Comparison of ENCODE assay signal across 8 cellular contexts in the genomic region with DNA sequence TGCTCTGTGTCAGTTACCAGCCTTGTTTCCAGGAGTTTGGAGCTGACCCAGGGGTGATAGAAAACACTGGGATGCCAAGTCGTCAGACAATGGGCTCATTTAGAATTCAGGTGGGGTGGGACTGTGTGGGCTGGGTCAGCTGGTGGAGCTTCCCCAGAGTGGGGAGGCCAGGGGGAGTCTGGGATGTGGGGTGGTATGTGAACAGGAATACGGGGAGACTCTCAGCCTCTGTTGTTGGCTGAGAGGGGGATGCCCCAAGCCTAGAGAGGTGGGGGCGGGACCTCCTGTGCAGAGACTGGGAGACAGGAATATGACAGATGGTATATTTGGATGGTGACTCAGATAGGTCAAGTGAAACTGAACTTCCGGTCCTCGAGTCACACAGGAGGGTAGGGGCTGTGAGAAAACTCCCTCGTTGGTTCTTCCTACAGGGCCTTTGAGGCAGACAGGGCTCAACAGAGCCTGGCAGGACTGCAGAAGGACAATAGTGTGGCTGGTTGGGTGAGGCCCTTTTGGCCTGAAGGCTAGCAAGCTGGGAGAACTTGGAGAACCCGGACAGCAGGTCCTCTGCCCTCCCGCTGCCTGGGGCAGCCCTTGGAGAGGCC. TPM values are rescaled to one million over a fixed set of nuclear protein-coding genes. Genes with fewer than 3 reads are reported as not detected.
A peak's percentile ranks its signal among the peaks of the same experiment; 100 is the strongest.
DNase-seq lines count a peak whose midpoint lies in the region; ATAC-seq, FAIRE-seq and TF ChIP-seq lines count a peak whose summit lies in the region.

No MANE protein-coding gene starts in this region.

- peak in 1 of 2 experiments; percentile 48; a peak in 2 of 4 replicates for TF ChIP-seq EP300 in HepG2 (IDR thresholded peaks at IDR 0.05; ENCODE audit: low read depth in 2 of 2, low read length in 2 of 2)
- 0 out of 2 replicates have a peak, but pooled peaks have one; percentile 30 for TF ChIP-seq EP300 in HepG2 (CRISPR knock-in tag; IDR thresholded peaks at IDR 0.05; ENCODE audit: borderline replicate concordance)

- ATAC-seq in GM19452 (IDR thresholded peaks at IDR 0.05; ENCODE audit: unreplicated experiment) (peak; percentile 52), HG03439 (IDR thresholded peaks at IDR 0.05; ENCODE audit: unreplicated experiment) (peak; percentile 46), HepG2 (peak; percentile 89)

- peaks cover 18% of the 10 kb centered on the region for H3K4me1 ChIP-seq in HepG2 (ENCODE audit: insufficient read depth, low read length)

- H4K20me1 ChIP-seq in HepG2 (ENCODE audit: insufficient read depth, low read length) = no peaks in the 10 kb centered on the region

- peak; percentile 57 for DNase-seq in Caki2 (ENCODE audit: low read depth)
- peak; percentile 63 for DNase-seq in activated T-cell treated with anti-CD3 and anti-CD28 coated beads for 48 hours (ENCODE audit: low read depth)
- DNase-seq in HepG2 (ENCODE audit: low spot score) = peak; percentile 87
- no peak for DNase-seq in T1000 (lab: John Stamatoyannopoulos, UW)
- DNase-seq in effector CD4-positive, alpha-beta T cell = no peak

- no peaks in the 10 kb centered on the region for H3K9me3 ChIP-seq in HepG2 (ENCODE audit: low read length)

- H3K27me3 ChIP-seq in HepG2 (ENCODE audit: control insufficient read depth in 1 of 2, insufficient read depth in 2 of 2, low read length in 2 of 2) = no peaks in the 10 kb centered on the region

- no peak overlapping the region for H2AFZ ChIP-seq in HepG2 (ENCODE audit: low read length)

- POLR2A ChIA-PET in HepG2 (lab: Yijun Ruan, JAX) = no interaction called here

- intact Hi-C loops in HepG2 (cut with micrococcal nuclease; ENCODE audit: unreplicated experiment) = no loop called here

- TF ChIP-seq POLR2A in HepG2 (IDR thresholded peaks at IDR 0.05; ENCODE audit: insufficient read depth in 1 of 2, low read depth in 2 of 2, low read length in 2 of 2) = no peak

- in situ Hi-C loops in Caki2 (cut with HindIII; ENCODE audit: low pct_unique_long_range_greater_than_20kb, low sequenced_read_pairs) = no loop called here
- in situ Hi-C loops in HepG2 (cut with HindIII; ENCODE audit: extremely low pct_ligation_motif_present, low pct_unique_long_range_greater_than_20kb) = no loop called here

- H3K79me2 ChIP-seq in HepG2 (ENCODE audit: insufficient read depth, low read length) = no peaks in the 10 kb centered on the region

- no peak for TF ChIP-seq RAD21 in HepG2 (CRISPR knock-in tag; IDR thresholded peaks at IDR 0.05)

- no peaks in the 10 kb centered on the region for H3K36me3 ChIP-seq in HepG2 (replicated peaks in 1 of 2; ENCODE audit: control insufficient read depth in 1 of 2, insufficient read depth in 2 of 2, low read length in 2 of 2)

- no peak for TF ChIP-seq CTCF in HepG2 (CRISPR knock-in tag; IDR thresholded peaks at IDR 0.05)

- H3K27ac ChIP-seq in HepG2 (ENCODE audit: extremely low read length, insufficient read depth, low read length) (no peak overlapping the region), temporal lobe (ENCODE audit: low read depth, low read length) (peak overlapping the region; percentile 94)

- CTCF ChIA-PET in HepG2 (lab: Yijun Ruan, JAX; ENCODE audit: low intra/inter-chr PET ratio, low total read pairs) = no interaction called here

- BruUV-seq in HepG2 (replicated peaks; lab: Mats Ljungman, UMichigan) = no TSS peak

- peak overlapping the region; percentile 53 for H3K4me2 ChIP-seq in HepG2 (ENCODE audit: low read depth, low read length)

- 22% methylated on average over 6 of the region's 8 CpGs for WGBS in HepG2 (ENCODE audit: low lambda C conversion rate)

- no peak overlapping the region for H3K4me3 ChIP-seq in HepG2 (replicated peaks in 1 of 3; ENCODE audit: insufficient read depth in 1 of 3, low read depth in 2 of 3, low read length in 3 of 3)

- no peak overlapping the region for H3K9ac ChIP-seq in HepG2 (ENCODE audit: insufficient read depth, low read depth, low read length)

- no peak for FAIRE-seq in HepG2 (lab: Jason Lieb, UNC)

TF ChIP-seq in HepG2, 621 proteins besides CTCF, POLR2A, EP300 and RAD21 (continues in another document):
- TF ChIP-seq ZNF329 (CRISPR knock-in tag; IDR thresholded peaks at IDR 0.05; ENCODE audit: low read depth) = no peak
- TF ChIP-seq ZSCAN31 (CRISPR knock-in tag; IDR thresholded peaks at IDR 0.05; ENCODE audit: low read depth) = no peak
- no peak for TF ChIP-seq GLI4 (CRISPR knock-in tag; IDR thresholded peaks at IDR 0.05; ENCODE audit: borderline replicate concordance)
- 0 out of 2 replicates have a peak, but pooled peaks have one; percentile 24 for TF ChIP-seq MIER3 (CRISPR knock-in tag; IDR thresholded peaks at IDR 0.05; ENCODE audit: borderline replicate concordance)
- TF ChIP-seq ZSCAN25 (CRISPR knock-in tag; IDR thresholded peaks at IDR 0.05) = no peak
- TF ChIP-seq, protein P1, sequence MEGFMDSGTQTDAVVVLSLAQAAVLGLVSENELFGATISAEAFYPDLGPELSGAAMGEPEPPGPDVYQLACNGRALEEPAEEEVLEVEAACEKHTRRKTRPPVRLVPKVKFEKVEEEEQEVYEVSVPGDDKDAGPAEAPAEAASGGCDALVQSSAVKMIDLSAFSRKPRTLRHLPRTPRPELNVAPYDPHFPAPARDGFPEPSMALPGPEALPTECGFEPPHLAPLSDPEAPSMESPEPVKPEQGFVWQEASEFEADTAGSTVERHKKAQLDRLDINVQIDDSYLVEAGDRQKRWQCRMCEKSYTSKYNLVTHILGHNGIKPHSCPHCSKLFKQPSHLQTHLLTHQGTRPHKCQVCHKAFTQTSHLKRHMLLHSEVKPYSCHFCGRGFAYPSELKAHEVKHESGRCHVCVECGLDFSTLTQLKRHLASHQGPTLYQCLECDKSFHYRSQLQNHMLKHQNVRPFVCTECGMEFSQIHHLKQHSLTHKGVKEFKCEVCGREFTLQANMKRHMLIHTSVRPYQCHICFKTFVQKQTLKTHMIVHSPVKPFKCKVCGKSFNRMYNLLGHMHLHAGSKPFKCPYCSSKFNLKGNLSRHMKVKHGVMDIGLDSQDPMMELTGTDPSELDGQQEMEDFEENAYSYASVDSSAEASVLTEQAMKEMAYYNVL (CRISPR knock-in tag; IDR thresholded peaks at IDR 0.05; ENCODE audit: borderline replicate concordance) = no peak
- no peak for TF ChIP-seq TBX3 (IDR thresholded peaks at IDR 0.05; ENCODE audit: borderline replicate concordance)
- TF ChIP-seq, protein P2, sequence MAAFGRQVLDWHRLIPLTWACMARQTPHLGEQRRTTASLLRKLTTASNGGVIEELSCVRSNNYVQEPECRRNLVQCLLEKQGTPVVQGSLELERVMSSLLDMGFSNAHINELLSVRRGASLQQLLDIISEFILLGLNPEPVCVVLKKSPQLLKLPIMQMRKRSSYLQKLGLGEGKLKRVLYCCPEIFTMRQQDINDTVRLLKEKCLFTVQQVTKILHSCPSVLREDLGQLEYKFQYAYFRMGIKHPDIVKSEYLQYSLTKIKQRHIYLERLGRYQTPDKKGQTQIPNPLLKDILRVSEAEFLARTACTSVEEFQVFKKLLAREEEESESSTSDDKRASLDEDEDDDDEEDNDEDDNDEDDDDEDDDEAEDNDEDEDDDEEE (CRISPR knock-in tag; IDR thresholded peaks at IDR 0.05) = no peak
- TF ChIP-seq, protein P3, sequence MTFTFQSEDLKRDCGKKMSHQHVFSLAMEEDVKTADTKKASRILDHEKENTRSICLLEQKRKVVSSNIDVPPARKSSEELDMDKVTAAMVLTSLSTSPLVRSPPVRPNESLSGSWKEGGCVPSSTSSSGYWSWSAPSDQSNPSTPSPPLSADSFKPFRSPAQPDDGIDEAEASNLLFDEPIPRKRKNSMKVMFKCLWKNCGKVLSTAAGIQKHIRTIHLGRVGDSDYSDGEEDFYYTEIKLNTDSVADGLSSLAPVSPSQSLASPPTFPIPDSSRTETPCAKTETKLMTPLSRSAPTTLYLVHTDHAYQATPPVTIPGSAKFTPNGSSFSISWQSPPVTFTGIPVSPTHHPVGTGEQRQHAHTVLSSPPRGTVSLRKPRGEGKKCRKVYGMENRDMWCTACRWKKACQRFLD (CRISPR knock-in tag; IDR thresholded peaks at IDR 0.05; ENCODE audit: borderline replicate concordance) = no peak

RNA-seq across cellular contexts. Expression of a gene that starts 23.7 kb away (rescaled TPM):
- total RNA-seq in Caki2 (2014; rRNA removed; shearing (Covaris generic); ENCODE audit: low replicate concordance) = 0.03 TPM in 1 of 2 replicates, not detected in the other
- total RNA-seq in HepG2 (2016; rRNA removed; fragmentation: Illumina TruSeq; extraction: Trizol) = 0.70 and 0.95 TPM in 2 replicates
- total RNA-seq in HepG2 (2016; cell fraction: cytosol; rRNA removed; fragmentation: Illumina TruSeq; extraction: Trizol; ENCODE audit: low read depth) = 0.10 and 0.18 TPM in 2 replicates
- total RNA-seq in HepG2 (2016; cell fraction: insoluble cytoplasmic fraction; rRNA removed; fragmentation: Illumina TruSeq; extraction: Trizol) = 0.51 and 1.0 TPM in 2 replicates
- 0.17 and 0.31 TPM in 2 replicates for total RNA-seq in HepG2 (2016; cell fraction: membrane; rRNA removed; fragmentation: Illumina TruSeq; extraction: Trizol)
- total RNA-seq in HepG2 (2016; cell fraction: nucleus; rRNA removed; fragmentation: Illumina TruSeq; extraction: Trizol) = 1.9 and 2.1 TPM in 2 replicates
- 9.8 and 10.0 TPM in 2 replicates for polyA plus RNA-seq in HepG2 (2011; rRNA removed)
- polyA plus RNA-seq in HepG2 (2011; cell fraction: cytosol; rRNA removed) = 3.0 and 7.2 TPM in 2 replicates
- polyA plus RNA-seq in HepG2 (2011; cell fraction: nucleus; rRNA removed) = 4.1 and 7.8 TPM in 2 replicates
- polyA plus RNA-seq in HepG2 (2012) = 25.1 and 45.8 TPM in 2 replicates
- polyA plus RNA-seq in HepG2 (2016; cell fraction: cytosol; fragmentation: Illumina TruSeq; extraction: Trizol; ENCODE audit: low read depth) = 0.11 and 0.24 TPM in 2 replicates
- polyA plus RNA-seq in HepG2 (2016; cell fraction: insoluble cytoplasmic fraction; fragmentation: Illumina TruSeq; extraction: Trizol; ENCODE audit: low read depth) = 0.56 and 1.3 TPM in 2 replicates
- 0.18 and 0.21 TPM in 2 replicates for polyA plus RNA-seq in HepG2 (2016; cell fraction: membrane; fragmentation: Illumina TruSeq; extraction: Trizol; ENCODE audit: low read depth)
- 2.6 and 4.5 TPM in 2 replicates for polyA plus RNA-seq in HepG2 (2016; cell fraction: nucleus; fragmentation: Illumina TruSeq; extraction: Trizol; ENCODE audit: insufficient read depth, low read depth)
- polyA minus RNA-seq in HepG2 (2011; rRNA and poly(A)+ RNA removed; ENCODE audit: low replicate concordance) = 1.1 and 21.8 TPM in 2 replicates
- polyA minus RNA-seq in HepG2 (2011; cell fraction: cytosol; rRNA and poly(A)+ RNA removed) = 16.0 and 28.9 TPM in 2 replicates
- 5.7 and 10.7 TPM in 2 replicates for polyA minus RNA-seq in HepG2 (2011; cell fraction: nucleus; rRNA and poly(A)+ RNA removed)
- total RNA-seq in temporal lobe = 2.2 TPM

Comparison
In these comparisons a context has a peak if more than half of its experiments do, and no peak if none do; other contexts are left out.
1. DNase-seq: peak in Caki2 (single experiment), activated T-cell treated with anti-CD3 and anti-CD28 coated beads for 48 hours (single experiment) and HepG2 (single experiment); none in T1000 (single experiment) and effector CD4-positive, alpha-beta T cell (single experiment).
2. Peak in every context shown above with its lines, with median percentiles within 50 percentile points of each other: ATAC-seq.